ENCODE assay signal across 1 cellular context in the genomic region with DNA sequence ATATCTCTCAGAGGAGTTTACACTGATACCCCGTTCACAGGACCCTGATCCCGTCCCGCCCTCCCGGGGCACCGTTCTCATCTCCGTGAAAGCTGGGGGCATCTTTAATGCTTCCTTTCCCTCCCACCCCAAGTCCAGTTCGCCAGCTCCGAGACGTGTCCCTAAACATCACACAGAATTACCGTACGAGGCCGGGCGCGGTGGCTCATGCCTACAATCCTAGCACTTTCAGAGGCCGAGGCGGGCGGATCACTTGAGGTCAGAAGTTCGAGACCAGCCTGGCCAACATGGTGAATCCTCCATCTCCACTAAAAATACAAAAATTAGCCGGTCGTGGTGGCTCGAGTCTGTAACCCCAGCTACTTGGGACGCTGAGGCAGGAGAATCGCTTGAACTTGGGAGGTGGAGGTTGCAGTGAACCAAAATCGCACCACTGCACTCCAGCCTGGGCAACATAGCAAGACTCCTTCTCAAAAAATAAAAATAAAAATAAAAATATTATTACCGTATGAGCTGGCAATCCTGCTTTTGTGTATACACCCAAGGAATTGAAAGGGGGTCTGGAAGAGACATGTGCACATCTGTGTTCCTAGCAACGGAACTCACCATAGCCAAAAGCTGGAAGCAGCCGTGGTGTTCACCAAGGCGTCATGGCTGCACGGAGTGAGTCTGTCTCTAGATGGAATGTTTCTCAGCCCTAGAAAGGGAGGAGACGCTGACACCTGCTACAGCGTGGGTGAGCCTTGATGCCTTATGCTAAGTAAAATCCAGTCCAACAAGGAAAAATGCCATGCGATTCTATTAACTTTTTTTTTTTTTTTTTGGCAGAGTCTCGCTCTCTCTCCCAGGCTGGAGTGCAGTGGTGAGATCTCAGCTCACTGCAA.
TF ChIP-seq lines count a peak whose summit lies in the region.

No MANE protein-coding gene starts in this region.

TF ChIP-seq in GM23338, 12 proteins besides CTCF, POLR2A, EP300 and RAD21:
- TF ChIP-seq, protein P1, sequence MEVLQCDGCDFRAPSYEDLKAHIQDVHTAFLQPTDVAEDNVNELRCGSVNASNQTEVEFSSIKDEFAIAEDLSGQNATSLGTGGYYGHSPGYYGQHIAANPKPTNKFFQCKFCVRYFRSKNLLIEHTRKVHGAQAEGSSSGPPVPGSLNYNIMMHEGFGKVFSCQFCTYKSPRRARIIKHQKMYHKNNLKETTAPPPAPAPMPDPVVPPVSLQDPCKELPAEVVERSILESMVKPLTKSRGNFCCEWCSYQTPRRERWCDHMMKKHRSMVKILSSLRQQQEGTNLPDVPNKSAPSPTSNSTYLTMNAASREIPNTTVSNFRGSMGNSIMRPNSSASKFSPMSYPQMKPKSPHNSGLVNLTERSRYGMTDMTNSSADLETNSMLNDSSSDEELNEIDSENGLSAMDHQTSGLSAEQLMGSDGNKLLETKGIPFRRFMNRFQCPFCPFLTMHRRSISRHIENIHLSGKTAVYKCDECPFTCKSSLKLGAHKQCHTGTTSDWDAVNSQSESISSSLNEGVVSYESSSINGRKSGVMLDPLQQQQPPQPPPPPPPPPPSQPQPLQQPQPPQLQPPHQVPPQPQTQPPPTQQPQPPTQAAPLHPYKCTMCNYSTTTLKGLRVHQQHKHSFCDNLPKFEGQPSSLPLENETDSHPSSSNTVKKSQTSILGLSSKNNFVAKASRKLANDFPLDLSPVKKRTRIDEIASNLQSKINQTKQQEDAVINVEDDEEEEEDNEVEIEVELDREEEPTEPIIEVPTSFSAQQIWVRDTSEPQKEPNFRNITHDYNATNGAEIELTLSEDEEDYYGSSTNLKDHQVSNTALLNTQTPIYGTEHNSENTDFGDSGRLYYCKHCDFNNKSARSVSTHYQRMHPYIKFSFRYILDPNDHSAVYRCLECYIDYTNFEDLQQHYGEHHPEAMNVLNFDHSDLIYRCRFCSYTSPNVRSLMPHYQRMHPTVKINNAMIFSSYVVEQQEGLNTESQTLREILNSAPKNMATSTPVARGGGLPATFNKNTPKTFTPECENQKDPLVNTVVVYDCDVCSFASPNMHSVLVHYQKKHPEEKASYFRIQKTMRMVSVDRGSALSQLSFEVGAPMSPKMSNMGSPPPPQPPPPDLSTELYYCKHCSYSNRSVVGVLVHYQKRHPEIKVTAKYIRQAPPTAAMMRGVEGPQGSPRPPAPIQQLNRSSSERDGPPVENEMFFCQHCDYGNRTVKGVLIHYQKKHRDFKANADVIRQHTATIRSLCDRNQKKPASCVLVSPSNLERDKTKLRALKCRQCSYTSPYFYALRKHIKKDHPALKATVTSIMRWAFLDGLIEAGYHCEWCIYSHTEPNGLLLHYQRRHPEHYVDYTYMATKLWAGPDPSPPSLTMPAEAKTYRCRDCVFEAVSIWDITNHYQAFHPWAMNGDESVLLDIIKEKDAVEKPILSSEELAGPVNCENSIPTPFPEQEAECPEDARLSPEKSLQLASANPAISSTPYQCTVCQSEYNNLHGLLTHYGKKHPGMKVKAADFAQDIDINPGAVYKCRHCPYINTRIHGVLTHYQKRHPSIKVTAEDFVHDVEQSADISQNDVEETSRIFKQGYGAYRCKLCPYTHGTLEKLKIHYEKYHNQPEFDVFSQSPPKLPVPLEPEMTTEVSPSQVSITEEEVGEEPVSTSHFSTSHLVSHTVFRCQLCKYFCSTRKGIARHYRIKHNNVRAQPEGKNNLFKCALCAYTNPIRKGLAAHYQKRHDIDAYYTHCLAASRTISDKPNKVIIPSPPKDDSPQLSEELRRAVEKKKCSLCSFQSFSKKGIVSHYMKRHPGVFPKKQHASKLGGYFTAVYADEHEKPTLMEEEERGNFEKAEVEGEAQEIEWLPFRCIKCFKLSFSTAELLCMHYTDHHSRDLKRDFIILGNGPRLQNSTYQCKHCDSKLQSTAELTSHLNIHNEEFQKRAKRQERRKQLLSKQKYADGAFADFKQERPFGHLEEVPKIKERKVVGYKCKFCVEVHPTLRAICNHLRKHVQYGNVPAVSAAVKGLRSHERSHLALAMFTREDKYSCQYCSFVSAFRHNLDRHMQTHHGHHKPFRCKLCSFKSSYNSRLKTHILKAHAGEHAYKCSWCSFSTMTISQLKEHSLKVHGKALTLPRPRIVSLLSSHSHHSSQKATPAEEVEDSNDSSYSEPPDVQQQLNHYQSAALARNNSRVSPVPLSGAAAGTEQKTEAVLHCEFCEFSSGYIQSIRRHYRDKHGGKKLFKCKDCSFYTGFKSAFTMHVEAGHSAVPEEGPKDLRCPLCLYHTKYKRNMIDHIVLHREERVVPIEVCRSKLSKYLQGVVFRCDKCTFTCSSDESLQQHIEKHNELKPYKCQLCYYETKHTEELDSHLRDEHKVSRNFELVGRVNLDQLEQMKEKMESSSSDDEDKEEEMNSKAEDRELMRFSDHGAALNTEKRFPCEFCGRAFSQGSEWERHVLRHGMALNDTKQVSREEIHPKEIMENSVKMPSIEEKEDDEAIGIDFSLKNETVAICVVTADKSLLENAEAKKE (CRISPR knock-in tag; IDR thresholded peaks at IDR 0.05), result no peak
- TF ChIP-seq ZNF114 (CRISPR knock-in tag; IDR thresholded peaks at IDR 0.05), result no peak
- no peak for TF ChIP-seq ZNF331 (CRISPR knock-in tag; IDR thresholded peaks at IDR 0.05; ENCODE audit: low read depth)
- TF ChIP-seq POLR2AphosphoS5 (IDR thresholded peaks at IDR 0.05; ENCODE audit: low read depth), result no peak
- no peak for TF ChIP-seq JUNB (IDR thresholded peaks at IDR 0.05; ENCODE audit: unreplicated experiment)
- no peak for TF ChIP-seq CREB1 (CRISPR knock-in tag; IDR thresholded peaks at IDR 0.05; ENCODE audit: low read depth)
